In the genomic region with DNA sequence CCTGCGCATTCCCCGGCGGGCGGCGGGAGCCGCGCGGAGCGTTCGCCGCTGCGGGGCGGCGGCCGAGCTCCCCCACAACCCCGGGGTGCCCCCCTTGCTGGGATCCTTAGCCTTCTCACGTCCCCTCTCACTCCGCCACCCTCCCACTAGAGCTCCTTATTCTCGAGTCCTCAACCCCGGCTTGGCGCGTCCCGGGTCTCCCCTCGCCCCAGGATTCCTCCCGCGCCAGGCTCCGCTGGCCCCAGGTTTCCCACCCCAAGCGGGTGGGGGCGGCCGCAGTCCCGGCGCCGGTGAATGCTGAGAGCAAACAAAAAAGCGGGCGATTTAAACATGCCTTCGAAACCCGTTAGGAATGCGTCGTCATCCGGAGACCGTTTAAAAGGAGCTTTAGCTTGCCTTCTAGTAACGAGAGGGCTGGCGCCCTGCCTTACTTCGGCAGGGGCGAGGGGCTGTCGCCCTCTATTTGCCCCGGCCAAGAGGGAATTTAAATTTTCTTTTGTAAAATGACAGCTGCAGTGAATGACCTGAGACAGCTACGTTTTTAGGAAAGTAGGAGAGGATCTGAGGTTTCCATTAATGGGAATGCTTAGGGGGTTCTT, we compare ENCODE assay signal across 8 cellular contexts. TPM values are rescaled to one million over a fixed set of nuclear protein-coding genes. Genes with fewer than 3 reads are reported as not detected.
A peak's percentile ranks its signal among the peaks of the same experiment; 100 is the strongest.
DNase-seq lines count a peak whose midpoint lies in the region; ATAC-seq lines count a peak whose summit lies in the region.

No MANE protein-coding gene starts in this region.

- peak; percentile 35 for DNase-seq in NCI-H146 treated with DMSO at 0.1 percent for 48 hours (lab: John Stamatoyannopoulos, UW; ENCODE audit: unreplicated experiment)
- peak; percentile 0 for DNase-seq in activated CD8-positive, alpha-beta memory T cell treated with anti-CD3 and anti-CD28 coated beads, Interleukin-2, amount 50 U/mL, for 1 hour (ENCODE audit: extremely low read depth)
- peak; percentile 55 for DNase-seq in fibroblast of gingiva (ENCODE audit: low read depth)
- DNase-seq in natural killer cell treated with Interleukin-12 subunit alpha and Interleukin-12 subunit beta and Interleukin-15 and Interleukin-18, amount 100 ng/mL, for 72 hours (ENCODE audit: low spot score): peak; percentile 64
- DNase-seq in aorta: peak in 1 of 2 donors; percentile 63

- no peaks in the 10 kb centered on the region for H3K36me3 Mint-ChIP-seq in natural killer cell treated with Interleukin-12 subunit alpha and Interleukin-12 subunit beta and Interleukin-15 and Interleukin-18, amount 100 ng/mL, for 72 hours

- peak overlapping the region; percentile 68 to 78 for H3K27ac Mint-ChIP-seq in natural killer cell treated with Interleukin-12 subunit alpha and Interleukin-12 subunit beta and Interleukin-15 and Interleukin-18, amount 100 ng/mL, for 72 hours

- H3K27me3 ChIP-seq in ACC112 (ENCODE audit: insufficient read depth, low read length) (no peaks in the 10 kb centered on the region), aorta (ENCODE audit: control insufficient read depth in 1 of 2, insufficient read depth in 2 of 2, low read length in 1 of 2) (no peaks in the 10 kb centered on the region)

- peak overlapping the region; percentile 97 for H3K27ac ChIP-seq in ACC112 (ENCODE audit: low read depth, low read length)
- H3K27ac ChIP-seq in aorta (ENCODE audit: low read depth in 1 of 2, low read length in 2 of 2): peak overlapping the region; percentile 41 to 92

- 0 to 1% methylated on average over 33 to 48 of the region's 48 CpGs for WGBS in aorta, 2 donors

- no peaks in the 10 kb centered on the region for H3K9me3 ChIP-seq in aorta (ENCODE audit: control insufficient read depth, low read length)

- H3K4me3 ChIP-seq in ACC112 (ENCODE audit: low read depth, low read length) (peak overlapping the region; percentile 82), GM08714 (ENCODE audit: low read length) (peak overlapping the region; percentile 89), aorta (ENCODE audit: low read length in 2 of 2) (peak overlapping the region; percentile 64 to 72)

- ATAC-seq in HG02759 (IDR thresholded peaks at IDR 0.05; ENCODE audit: unreplicated experiment): peak; percentile 12
- ATAC-seq in natural killer cell treated with Interleukin-12 subunit alpha and Interleukin-12 subunit beta and Interleukin-15 and Interleukin-18, amount 100 ng/mL, for 72 hours: no peak
- ATAC-seq in aorta (ENCODE audit: low FRiP score): no peak

- peak overlapping the region; percentile 79 for H3K4me3 Mint-ChIP-seq in natural killer cell treated with Interleukin-12 subunit alpha and Interleukin-12 subunit beta and Interleukin-15 and Interleukin-18, amount 100 ng/mL, for 72 hours

- H3K4me1 ChIP-seq in ACC112 (ENCODE audit: control insufficient read depth, insufficient read depth, low read length, unreplicated experiment) (peaks cover 11% of the 10 kb centered on the region), aorta (ENCODE audit: control insufficient read depth in 1 of 2, insufficient read depth in 2 of 2, low read length in 2 of 2) (no peaks in the 10 kb centered on the region)

- H3K79me2 ChIP-seq in ACC112 (ENCODE audit: control insufficient read depth, insufficient read depth, low read length, unreplicated experiment): peaks cover 57% of the 10 kb centered on the region

- H3K9me3 Mint-ChIP-seq in natural killer cell treated with Interleukin-12 subunit alpha and Interleukin-12 subunit beta and Interleukin-15 and Interleukin-18, amount 100 ng/mL, for 72 hours: no peaks in the 10 kb centered on the region

- peaks cover 28 to 30% of the 10 kb centered on the region in 2 donors for H3K4me1 Mint-ChIP-seq in natural killer cell treated with Interleukin-12 subunit alpha and Interleukin-12 subunit beta and Interleukin-15 and Interleukin-18, amount 100 ng/mL, for 72 hours (ENCODE audit: low read depth in 2 of 2)

- 0 out of 2 replicates have a peak, but pooled peaks cover 4% of the 10 kb centered on the region for H3K36me3 ChIP-seq in ACC112 (ENCODE audit: insufficient read depth, low read length)
- no peaks in the 10 kb centered on the region for H3K36me3 ChIP-seq in aorta (ENCODE audit: control insufficient read depth in 1 of 2, insufficient read depth in 2 of 2, low read length in 1 of 2)

- H2AFZ ChIP-seq in ACC112 (ENCODE audit: low read length, unreplicated experiment): peak overlapping the region; percentile 64

- no peaks in the 10 kb centered on the region for H3K27me3 Mint-ChIP-seq in natural killer cell treated with Interleukin-12 subunit alpha and Interleukin-12 subunit beta and Interleukin-15 and Interleukin-18, amount 100 ng/mL, for 72 hours

- intact Hi-C loops in aorta (cut with DNase I): loop anchor here (1.0 to 10.0 kb wide), 5 partner anchors 50 to 528 kb away; partner anchors contain the start of gene PGRMC2 (in 1 of the 2)

RNA-seq across cellular contexts. Expression of gene JADE1, which starts 3.0 kb away (rescaled TPM):
- total RNA-seq in natural killer cell treated with Interleukin-12 subunit alpha and Interleukin-12 subunit beta and Interleukin-15 and Interleukin-18, amount 100 ng/mL, for 72 hours: 10 to 100 TPM; 21.7 to 33.6 TPM
- total RNA-seq in aorta: 10 to 100 TPM; 32.2 to 32.8 TPM
- 10 to 100 TPM; 10.6 to 27.0 TPM for polyA plus RNA-seq in aorta
